In the genomic region with DNA sequence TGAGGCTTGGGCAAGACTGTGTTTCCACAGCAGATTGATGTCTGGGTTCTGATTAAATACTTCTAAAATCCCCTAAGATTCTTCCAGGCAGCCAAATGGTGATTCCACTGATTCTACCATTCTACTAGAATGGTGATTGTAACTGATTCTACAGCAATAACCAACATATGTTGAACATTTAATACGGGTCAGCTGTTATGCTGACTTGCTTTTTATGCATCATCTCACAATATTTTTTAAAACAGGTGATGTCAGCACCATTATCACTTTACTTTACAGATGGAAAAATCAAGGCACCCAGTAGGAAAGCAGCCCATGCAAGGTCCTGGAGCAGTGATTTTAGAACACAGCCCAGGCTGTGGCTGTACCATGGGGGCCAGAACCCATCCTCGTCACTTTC, we compare ENCODE assay signal across 16 cellular contexts. TPM values are rescaled to one million over a fixed set of nuclear protein-coding genes. Genes with fewer than 3 reads are reported as not detected.
A peak's percentile ranks its signal among the peaks of the same experiment; 100 is the strongest.
DNase-seq lines count a peak whose midpoint lies in the region; ATAC-seq, FAIRE-seq and TF ChIP-seq lines count a peak whose summit lies in the region.
"Had no signal": no experiment of that assay in that cellular context is flagged by ENCODE, and none has a peak within 500 bp of the region (broad histone marks: within the 10 kb centered on the region; RNA-seq: fewer than 3 reads in every experiment).

No MANE protein-coding gene starts in this region.

- no peak overlapping the region for H3K23ac ChIP-seq in trophoblast cell (ENCODE audit: low read length)

- H3K18ac ChIP-seq in trophoblast cell (ENCODE audit: low read length) = no peak overlapping the region

- H2AK5ac ChIP-seq in trophoblast cell (ENCODE audit: low read length) = no peak overlapping the region

- POLR2A ChIA-PET in A549 (lab: Yijun Ruan, JAX) = no interaction called here

- H2BK12ac ChIP-seq in trophoblast cell (ENCODE audit: low read length) = no peak overlapping the region

- H3K4ac ChIP-seq in trophoblast cell (ENCODE audit: low read depth, low read length) = no peak overlapping the region

- no peaks in the 10 kb centered on the region for H3K79me1 ChIP-seq in trophoblast cell (ENCODE audit: low read length)

- H4K91ac ChIP-seq in trophoblast cell (ENCODE audit: low read depth, low read length) = no peak overlapping the region

- WGBS in A549 (ENCODE audit: missing lambda C conversion rate) = 27% methylated on average over 2 of the region's 2 CpGs
- WGBS in upper lobe of left lung, 2 donors = 85 to 95% methylated on average over 2 of the region's 2 CpGs
- no CpG with 5 or more reads among the region's 2 CpGs for whole genome bisulfite sequencing in trophoblast cell (ENCODE audit: extremely low coverage, insufficient coverage, insufficient read length)

- no peak overlapping the region for H2BK5ac ChIP-seq in trophoblast cell (ENCODE audit: low read depth, low read length, poor library complexity)

- no peak for TF ChIP-seq RAD21 in A549 (conservative IDR thresholded peaks at IDR 0.05 in 1 of 2, IDR thresholded peaks at IDR 0.05 in 1 of 2)

- H2BK120ac ChIP-seq in trophoblast cell (ENCODE audit: insufficient read depth, low read length, poor library complexity) = no peak overlapping the region

- no peaks in the 10 kb centered on the region for H3K79me2 ChIP-seq in trophoblast cell (ENCODE audit: control insufficient read depth, insufficient read depth, low read length, poor library complexity)

- no peak overlapping the region for H4K12ac ChIP-seq in trophoblast cell (ENCODE audit: low read depth, low read length)

- H3K27ac ChIP-seq in A549 (no peak overlapping the region), upper lobe of left lung (no peak overlapping the region), trophoblast cell (ENCODE audit: low read depth, low read length) (no peak overlapping the region)
- H3K27ac ChIP-seq: C4-2B had no signal

- no peak overlapping the region for H2AFZ ChIP-seq in trophoblast cell (ENCODE audit: insufficient read depth, low read length, poor library complexity)

- no peak for TF ChIP-seq POLR2A in A549 (IDR thresholded peaks at IDR 0.05; ENCODE audit: low read length)
- no peak for TF ChIP-seq POLR2A in upper lobe of left lung (IDR thresholded peaks at IDR 0.05)

- TF ChIP-seq CTCF in A549 (IDR thresholded peaks at IDR 0.05) = no peak
- TF ChIP-seq CTCF in D721Med (IDR thresholded peaks at IDR 0.05; ENCODE audit: insufficient read depth, missing control alignments) = no peak
- TF ChIP-seq CTCF in upper lobe of left lung (IDR thresholded peaks at IDR 0.05) = no peak

- DNase-seq in A549 (ENCODE audit: low read depth in 1 of 2, low spot score in 1 of 2) (no peak), D721Med (ENCODE audit: insufficient read length, low spot score) (no peak), RPMI7951 (ENCODE audit: low read depth) (peak; percentile 4), islet precursor cell (peak; percentile 19), NCI-H69 (lab: John Stamatoyannopoulos, UW) (no peak), upper lobe of left lung (no peak), trophoblast cell (no peak)
- DNase-seq: AML-193; CD4-positive, alpha-beta T cell; DMS79 treated with DMSO at 0.1 percent for 48 hours; GF-D8; KBM-7 had no signal

- CTCF ChIA-PET in A549 (lab: Yijun Ruan, JAX) = interaction anchor here (0.8 kb wide), 1 partner anchor 9 kb away, joined by 3 read pairs; no protein-coding TSS in a partner anchor

- no peak overlapping the region for H3K4me2 ChIP-seq in A549
- H3K4me2 ChIP-seq in trophoblast cell (ENCODE audit: low read length) = no peak overlapping the region

- H3K14ac ChIP-seq in trophoblast cell (ENCODE audit: low read length) = no peak overlapping the region

- ATAC-seq in A549 = no peak
- ATAC-seq in upper lobe of left lung (ENCODE audit: low FRiP score in 2 of 2) = no peak

- H3K9ac ChIP-seq in trophoblast cell (ENCODE audit: low read length) = no peak overlapping the region

- H3K27me3 ChIP-seq in upper lobe of left lung (no peaks in the 10 kb centered on the region), trophoblast cell (ENCODE audit: insufficient read depth, low read length) (no peaks in the 10 kb centered on the region)

- no peak for TF ChIP-seq EP300 in A549 (IDR thresholded peaks at IDR 0.05)
- TF ChIP-seq EP300 in upper lobe of left lung (IDR thresholded peaks at IDR 0.05) = no peak

- H3K36me3 ChIP-seq in upper lobe of left lung = no peaks in the 10 kb centered on the region
- no peaks in the 10 kb centered on the region for H3K36me3 ChIP-seq in trophoblast cell (ENCODE audit: control insufficient read depth in 1 of 2, insufficient read depth in 2 of 2, low read length in 2 of 2)
- H3K36me3 ChIP-seq: HAP-1 had no signal

- H3K9me3 ChIP-seq in A549 (no peaks in the 10 kb centered on the region), upper lobe of left lung (no peaks in the 10 kb centered on the region), trophoblast cell (ENCODE audit: insufficient read depth, low read depth, low read length) (no peaks in the 10 kb centered on the region)
- H3K9me3 ChIP-seq: HAP-1 had no signal

- no peak overlapping the region for H4K8ac ChIP-seq in trophoblast cell (ENCODE audit: low read depth, low read length)

- no peaks in the 10 kb centered on the region for H3K4me1 ChIP-seq in A549
- no peaks in the 10 kb centered on the region for H3K4me1 ChIP-seq in upper lobe of left lung
- H3K4me1 ChIP-seq in trophoblast cell (ENCODE audit: control insufficient read depth in 1 of 2, insufficient read depth in 2 of 2, low read length in 2 of 2) = peaks cover 0 to 3% of the 10 kb centered on the region in 2 experiments
- H3K4me1 ChIP-seq: HAP-1 had no signal

- FAIRE-seq in A549 (lab: Jason Lieb, UNC) (no peak), D721Med (lab: Jason Lieb, UNC) (peak; percentile 90)
- FAIRE-seq: A204.1 had no signal

- no peak overlapping the region for H3K4me3 ChIP-seq in A549
- H3K4me3 ChIP-seq in upper lobe of left lung = no peak overlapping the region
- no peak overlapping the region for H3K4me3 ChIP-seq in trophoblast cell (ENCODE audit: low read depth, low read length)
- H3K4me3 ChIP-seq: HAP-1 had no signal

TF ChIP-seq in A549, 52 proteins besides CTCF, POLR2A, EP300 and RAD21:
- TF ChIP-seq ZNF302 (CRISPR knock-in tag; IDR thresholded peaks at IDR 0.05) (no peak), CBX8 (IDR thresholded peaks at IDR 0.05) (no peak), SMC3 (IDR thresholded peaks at IDR 0.05) (no peak), MAFK (IDR thresholded peaks at IDR 0.05; ENCODE audit: partially characterized antibody) (peak; percentile 45), PHF8 (IDR thresholded peaks at IDR 0.05; ENCODE audit: borderline replicate concordance, low read depth) (no peak), TFCP2L1 (CRISPR knock-in tag; IDR thresholded peaks at IDR 0.05) (no peak), NPAS2 (CRISPR knock-in tag; IDR thresholded peaks at IDR 0.05; ENCODE audit: borderline replicate concordance) (no peak)
- TF ChIP-seq, protein P1, sequence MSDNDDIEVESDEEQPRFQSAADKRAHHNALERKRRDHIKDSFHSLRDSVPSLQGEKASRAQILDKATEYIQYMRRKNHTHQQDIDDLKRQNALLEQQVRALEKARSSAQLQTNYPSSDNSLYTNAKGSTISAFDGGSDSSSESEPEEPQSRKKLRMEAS (IDR thresholded peaks at IDR 0.05) = no peak
- TF ChIP-seq, protein P2, sequence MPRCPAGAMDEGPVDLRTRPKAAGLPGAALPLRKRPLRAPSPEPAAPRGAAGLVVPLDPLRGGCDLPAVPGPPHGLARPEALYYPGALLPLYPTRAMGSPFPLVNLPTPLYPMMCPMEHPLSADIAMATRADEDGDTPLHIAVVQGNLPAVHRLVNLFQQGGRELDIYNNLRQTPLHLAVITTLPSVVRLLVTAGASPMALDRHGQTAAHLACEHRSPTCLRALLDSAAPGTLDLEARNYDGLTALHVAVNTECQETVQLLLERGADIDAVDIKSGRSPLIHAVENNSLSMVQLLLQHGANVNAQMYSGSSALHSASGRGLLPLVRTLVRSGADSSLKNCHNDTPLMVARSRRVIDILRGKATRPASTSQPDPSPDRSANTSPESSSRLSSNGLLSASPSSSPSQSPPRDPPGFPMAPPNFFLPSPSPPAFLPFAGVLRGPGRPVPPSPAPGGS (IDR thresholded peaks at IDR 0.05) = no peak

RNA-seq across cellular contexts. Expression of a gene that starts 37.5 kb away (rescaled TPM):
- 56.4 and 64.6 TPM in 2 replicates for polyA plus RNA-seq in A549 (2011; rRNA removed)
- 38.8 and 41.7 TPM in 2 replicates for polyA plus RNA-seq in A549 (2012; cell fraction: cytosol; rRNA removed)
- polyA plus RNA-seq in A549 (2012; cell fraction: nucleus; rRNA removed) = 15.9 and 24.5 TPM in 2 replicates
- polyA plus RNA-seq in A549 (2017; fragmentation: RNase III; extraction: RNeasy Plus Mini Kit Qiagen cat#74134 plus additional on column Dnase treatment) = 52.3 to 64.1 TPM (median 61.4 TPM) in 3 replicates
- polyA minus RNA-seq in A549 (2011; rRNA and poly(A)+ RNA removed) = 17.4 and 25.1 TPM in 2 replicates
- 42.0 and 54.4 TPM in 2 replicates for total RNA-seq in RPMI7951 (2014; rRNA removed; shearing (Covaris generic))
- 10 to 100 TPM; 13.0 to 48.2 (median 23.3) TPM for total RNA-seq in upper lobe of left lung
- polyA plus RNA-seq in trophoblast cell (2013) = 22.1 and 23.3 TPM in 2 replicates

RNA-seq across cellular contexts. Expression of a gene that starts 38.2 kb away (rescaled TPM):
- 1.7 and 2.3 TPM in 2 replicates for polyA plus RNA-seq in A549 (2011; rRNA removed)
- 0.54 and 0.63 TPM in 2 replicates for polyA plus RNA-seq in A549 (2012; cell fraction: cytosol; rRNA removed)
- polyA plus RNA-seq in A549 (2012; cell fraction: nucleus; rRNA removed) = 0.71 and 1.9 TPM in 2 replicates
- polyA plus RNA-seq in A549 (2017; fragmentation: RNase III; extraction: RNeasy Plus Mini Kit Qiagen cat#74134 plus additional on column Dnase treatment) = 0.83 to 1.4 TPM (median 1.3 TPM) in 3 replicates
- 1.5 and 2.3 TPM in 2 replicates for polyA minus RNA-seq in A549 (2011; rRNA and poly(A)+ RNA removed)
- total RNA-seq in RPMI7951 (2014; rRNA removed; shearing (Covaris generic)) = 0.96 and 2.3 TPM in 2 replicates
- 10 to 100 TPM in 1 of 6 donors, 1 to 10 TPM in 4, under 1 TPM in 1; 0.83 to 11.9 (median 2.6) TPM for total RNA-seq in upper lobe of left lung
- 0.72 and 1.0 TPM in 2 replicates for polyA plus RNA-seq in trophoblast cell (2013)
- total RNA-seq: HT-29 had no signal

Comparison
In these comparisons a context has a peak if more than half of its experiments do, and no peak if none do; other contexts are left out.
1. DNase-seq: peak in RPMI7951 (single experiment) and islet precursor cell (single experiment); none in A549 (0 of 2), D721Med (single experiment), NCI-H69 (single experiment), upper lobe of left lung (0 of 2) and trophoblast cell (0 of 2).